8 cellular contexts compared by ENCODE assay signal in the genomic region with DNA sequence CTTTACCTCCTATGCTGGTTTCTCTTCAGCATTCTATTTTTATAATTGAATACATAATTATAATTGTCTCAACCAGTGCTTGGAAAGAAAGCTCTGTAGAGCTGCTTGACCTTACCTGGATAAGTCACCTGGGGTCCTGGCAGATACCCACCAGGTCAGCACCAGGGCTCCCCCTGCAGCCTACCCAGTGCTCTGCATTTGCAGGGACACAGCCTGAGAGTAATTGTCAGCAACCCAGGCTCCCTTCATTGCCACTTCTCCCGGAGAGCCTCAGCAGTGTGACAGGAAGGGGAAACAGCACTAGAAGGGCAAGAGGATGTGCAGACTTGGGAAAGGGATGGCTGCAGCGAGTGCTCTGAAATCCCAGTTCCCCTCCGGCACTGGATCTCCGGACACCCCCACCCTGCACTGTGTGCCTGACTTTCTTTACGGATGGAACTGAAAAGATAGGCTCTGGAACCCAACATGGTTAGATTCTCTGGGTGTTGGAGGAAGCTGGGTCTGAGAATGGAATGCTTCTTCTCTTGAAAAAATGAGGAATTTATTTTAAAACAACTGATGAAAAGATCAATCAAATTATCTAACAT. TPM values are rescaled to one million over a fixed set of nuclear protein-coding genes. Genes with fewer than 3 reads are reported as not detected.
DNase-seq lines count a peak whose midpoint lies in the region; ATAC-seq and TF ChIP-seq lines count a peak whose summit lies in the region.

No MANE protein-coding gene starts in this region.

- no peaks in the 10 kb centered on the region for H3K79me2 ChIP-seq in Loucy (ENCODE audit: insufficient read depth, low read length)

- DNase-seq in DMS53 (lab: John Stamatoyannopoulos, UW): peak; percentile 78
- peak; percentile 46 for DNase-seq in activated T-cell treated with anti-CD3 and anti-CD28 coated beads, Interleukin-2, amount 50 U/mL, for 24 hours
- DNase-seq in left lobe of liver (ENCODE audit: low spot score): peak; percentile 55
- DNase-seq in effector CD4-positive, alpha-beta T cell: no peak
- no peak for DNase-seq in omental fat pad (ENCODE audit: low spot score)
- DNase-seq in NCI-H187 treated with DMSO at 0.1 percent for 48 hours (lab: John Stamatoyannopoulos, UW): no peak

- no peaks in the 10 kb centered on the region for H3F3A ChIP-seq in Loucy (ENCODE audit: low read depth)

- H3K9me3 Mint-ChIP-seq in activated T-cell treated with anti-CD3 and anti-CD28 coated beads, Interleukin-2, amount 50 U/mL, for 24 hours: no peaks in the 10 kb centered on the region

- H3K4me2 ChIP-seq in Loucy (ENCODE audit: low read depth, low read length, poor library complexity, severe bottlenecking): no peak overlapping the region

- peak overlapping the region; percentile 69; the same call in 1 of the 2 replicates for H2AFZ ChIP-seq in Loucy (ENCODE audit: low read length)

- ATAC-seq in GM19395 (IDR thresholded peaks at IDR 0.05; ENCODE audit: unreplicated experiment) (peak; percentile 76), left lobe of liver (peak; percentile 94), omental fat pad (ENCODE audit: low FRiP score) (no peak)

- H3K27me3 Mint-ChIP-seq in activated T-cell treated with anti-CD3 and anti-CD28 coated beads, Interleukin-2, amount 50 U/mL, for 24 hours: peaks cover 28% of the 10 kb centered on the region

- no peaks in the 10 kb centered on the region for H3K27me3 ChIP-seq in Loucy (ENCODE audit: insufficient read depth, low read length, poor library complexity, severe bottlenecking)

- H3K9me3 ChIP-seq in Loucy (ENCODE audit: insufficient read depth, low read depth, low read length): no peaks in the 10 kb centered on the region

- H3K4me1 Mint-ChIP-seq in activated T-cell treated with anti-CD3 and anti-CD28 coated beads, Interleukin-2, amount 50 U/mL, for 24 hours (ENCODE audit: low read depth): no peaks in the 10 kb centered on the region

- H3K36me3 Mint-ChIP-seq in activated T-cell treated with anti-CD3 and anti-CD28 coated beads, Interleukin-2, amount 50 U/mL, for 24 hours (ENCODE audit: low read depth): no peaks in the 10 kb centered on the region

- H3K27ac Mint-ChIP-seq in activated T-cell treated with anti-CD3 and anti-CD28 coated beads, Interleukin-2, amount 50 U/mL, for 24 hours: no peak overlapping the region

- H3K4me3 ChIP-seq in Loucy (ENCODE audit: low read length, poor library complexity, severe bottlenecking): no peak overlapping the region

- H3K4me3 Mint-ChIP-seq in activated T-cell treated with anti-CD3 and anti-CD28 coated beads, Interleukin-2, amount 50 U/mL, for 24 hours: no peak overlapping the region

- no peaks in the 10 kb centered on the region for H3K4me1 ChIP-seq in Loucy (ENCODE audit: insufficient read depth, low read length, poor library complexity, severe bottlenecking)

- peak; percentile 90 for TF ChIP-seq CTCF in Loucy (conservative IDR thresholded peaks at IDR 0.05; ENCODE audit: low read length)
- no peak for TF ChIP-seq CTCF in omental fat pad (IDR thresholded peaks at IDR 0.05)

- H3K36me3 ChIP-seq in Loucy (ENCODE audit: insufficient read depth, low read length): no peaks in the 10 kb centered on the region

- H4K20me1 ChIP-seq in Loucy (ENCODE audit: insufficient read depth, low read length, poor library complexity, severe bottlenecking): no peaks in the 10 kb centered on the region

- no peak overlapping the region for H3K9ac ChIP-seq in Loucy (ENCODE audit: low read depth, low read length, poor library complexity, severe bottlenecking)

- no peaks in the 10 kb centered on the region for H3K9me2 ChIP-seq in Loucy (replicated peaks; ENCODE audit: low read depth, low read length)

RNA-seq across cellular contexts. Expression of gene PAX4, which starts 11.4 kb away (rescaled TPM):
- total RNA-seq in left lobe of liver (not detected), omental fat pad (not detected)

RNA-seq across cellular contexts. Expression of gene SND1, which starts 22.6 kb away (rescaled TPM):
- 152 TPM for total RNA-seq in left lobe of liver
- 100 to 1,000 TPM in 3 of 4 donors, 10 to 100 TPM in 1; 90.8 to 140 (median 125) TPM for total RNA-seq in omental fat pad

RNA-seq across cellular contexts. Expression of gene FSCN3, which starts 35.8 kb away (rescaled TPM):
- 0.88 TPM for total RNA-seq in left lobe of liver
- 1 to 10 TPM; 1.2 to 3.6 (median 2.0) TPM for total RNA-seq in omental fat pad

RNA-seq across cellular contexts. Expression of gene ARF5, which starts 41.1 kb away (rescaled TPM):
- 51.9 TPM for total RNA-seq in left lobe of liver
- 100 to 1,000 TPM; 116 to 159 (median 124) TPM for total RNA-seq in omental fat pad

RNA-seq across cellular contexts. Expression of gene GCC1, which starts 44.0 kb away (rescaled TPM):
- total RNA-seq in left lobe of liver: 10.2 TPM
- 10 to 100 TPM; 15.0 to 19.5 (median 15.8) TPM for total RNA-seq in omental fat pad

Comparison
In these comparisons a context has a peak if more than half of its experiments do, and no peak if none do; other contexts are left out.
1. DNase-seq: peak in DMS53 (single experiment), activated T-cell treated with anti-CD3 and anti-CD28 coated beads, Interleukin-2, amount 50 U/mL, for 24 hours (single experiment) and left lobe of liver (single experiment); none in effector CD4-positive, alpha-beta T cell (single experiment), omental fat pad (single experiment) and NCI-H187 treated with DMSO at 0.1 percent for 48 hours (single experiment).